Comparison of ENCODE assay signal across 8 cellular contexts in the genomic region with DNA sequence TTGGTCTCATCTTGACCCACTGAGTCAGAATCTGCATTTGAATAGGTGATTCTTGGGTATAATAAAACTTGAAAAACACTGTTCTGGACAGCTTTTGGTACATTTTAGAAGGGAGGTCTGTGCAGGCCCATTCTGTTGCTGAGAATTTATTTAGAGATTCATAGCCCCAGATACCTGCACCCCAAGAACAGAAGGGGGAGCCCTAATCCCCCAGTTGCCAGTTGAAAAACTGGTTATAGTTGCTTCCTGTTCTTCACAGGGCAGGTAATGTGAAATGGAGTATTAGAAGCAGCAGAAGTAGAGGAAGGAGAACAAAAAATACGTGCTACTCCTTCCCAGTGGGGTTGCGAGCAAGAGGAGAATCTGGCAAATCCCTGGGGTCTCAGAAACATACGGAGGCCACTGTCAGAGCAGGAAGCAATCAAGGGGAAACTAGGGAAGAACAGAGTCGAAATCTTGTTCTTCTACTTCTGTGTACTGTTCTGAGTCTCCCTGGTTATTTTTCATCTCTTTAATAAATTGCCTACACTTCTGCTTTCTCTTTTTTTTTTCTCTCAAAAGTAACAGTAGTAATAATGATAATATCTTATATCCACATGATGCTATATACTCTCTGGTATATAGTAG. TPM values are rescaled to one million over a fixed set of nuclear protein-coding genes. Genes with fewer than 3 reads are reported as not detected.
DNase-seq lines count a peak whose midpoint lies in the region; ATAC-seq, FAIRE-seq and TF ChIP-seq lines count a peak whose summit lies in the region.

No MANE protein-coding gene starts in this region.

- no peak overlapping the region for H3K27ac Mint-ChIP-seq in WTC11

- no peaks in the 10 kb centered on the region for H3K36me3 Mint-ChIP-seq in WTC11

- H3K36me3 ChIP-seq in small intestine (ENCODE audit: control insufficient read depth in 2 of 2, insufficient read depth in 2 of 2, low read length in 2 of 2) = no peaks in the 10 kb centered on the region

- no peaks in the 10 kb centered on the region for H3K9me3 Mint-ChIP-seq in WTC11

- H3K27me3 Mint-ChIP-seq in WTC11 (ENCODE audit: low read depth) = no peaks in the 10 kb centered on the region

- H3K4me1 ChIP-seq in small intestine (ENCODE audit: control insufficient read depth in 2 of 2, insufficient read depth in 1 of 2, low read depth in 1 of 2, low read length in 1 of 2) = no peaks in the 10 kb centered on the region

- FAIRE-seq in small intestine (lab: Jason Lieb, UNC) = no peak
- FAIRE-seq in D721Med (lab: Jason Lieb, UNC) = no peak

- no peaks in the 10 kb centered on the region for H3K9me3 ChIP-seq in small intestine (ENCODE audit: control insufficient read depth, low read depth)

- CTCF ChIA-PET in WTC11 (lab: Charles Lee) = interaction anchor here (0.7 kb wide), 1 partner anchor 83 kb away, joined by 3 read pairs; no protein-coding TSS in a partner anchor

- H3K4me3 Mint-ChIP-seq in WTC11 = no peak overlapping the region

- peak; percentile 2 to 44 for DNase-seq in NCI-H2081 (lab: John Stamatoyannopoulos, UW)
- DNase-seq in NCI-H2081 treated with DMSO at 0.1 percent for 48 hours (lab: John Stamatoyannopoulos, UW) = no peak
- peak; percentile 81 for DNase-seq in HT-29 (ENCODE audit: low spot score)
- peak; percentile 40 for DNase-seq in WTC11 (ENCODE audit: low spot score)
- DNase-seq in fibroblast of peridontal ligament (ENCODE audit: extremely low read depth) = peak; percentile 65
- peak; percentile 57 for DNase-seq in small intestine
- no peak for DNase-seq in D721Med (ENCODE audit: insufficient read length, low spot score)

- POLR2A ChIA-PET in WTC11 (lab: Charles Lee) = no interaction called here

- no peak overlapping the region for H3K4me3 ChIP-seq in small intestine (ENCODE audit: low read depth in 1 of 2, low read length in 2 of 2)

- peaks cover 2% of the 10 kb centered on the region for H3K4me1 Mint-ChIP-seq in WTC11

- WGBS in small intestine, 3 donors = 42 to 65% (median 58%) methylated on average over 4 of the region's 4 CpGs

- TF ChIP-seq CTCF in WTC11 (IDR thresholded peaks at IDR 0.05) (0 out of 2 replicates have a peak, but pooled peaks have one; percentile 16), D721Med (IDR thresholded peaks at IDR 0.05; ENCODE audit: insufficient read depth, missing control alignments) (no peak)

- ATAC-seq in GM21515 (IDR thresholded peaks at IDR 0.05; ENCODE audit: unreplicated experiment) (peak; percentile 91), WTC11 (peak; percentile 92)

- H3K27me3 ChIP-seq in small intestine (ENCODE audit: control insufficient read depth in 2 of 2, insufficient read depth in 2 of 2, low read length in 2 of 2) = no peaks in the 10 kb centered on the region

- H3K27ac ChIP-seq in small intestine (ENCODE audit: low read depth in 1 of 2, low read length in 1 of 2) = no peak overlapping the region

TF ChIP-seq in WTC11, 78 proteins besides CTCF, POLR2A, EP300 and RAD21:
- no peak for TF ChIP-seq OVOL2 (CRISPR knock-in tag; IDR thresholded peaks at IDR 0.05; ENCODE audit: borderline replicate concordance)
- no peak for TF ChIP-seq NFE2L1 (CRISPR knock-in tag; IDR thresholded peaks at IDR 0.05)
- TF ChIP-seq ZNF423 (CRISPR knock-in tag; IDR thresholded peaks at IDR 0.05) = no peak
- TF ChIP-seq MXD4 (CRISPR knock-in tag; IDR thresholded peaks at IDR 0.05; ENCODE audit: borderline replicate concordance) = no peak
- TF ChIP-seq GRHL2 (CRISPR knock-in tag; IDR thresholded peaks at IDR 0.05; ENCODE audit: insufficient replicate concordance, severe bottlenecking) = no peak
- no peak for TF ChIP-seq SP1 (CRISPR knock-in tag; conservative IDR thresholded peaks at IDR 0.05)
- no peak for TF ChIP-seq SMAD3 (CRISPR knock-in tag; IDR thresholded peaks at IDR 0.05; ENCODE audit: borderline replicate concordance)
- TF ChIP-seq, protein P1, sequence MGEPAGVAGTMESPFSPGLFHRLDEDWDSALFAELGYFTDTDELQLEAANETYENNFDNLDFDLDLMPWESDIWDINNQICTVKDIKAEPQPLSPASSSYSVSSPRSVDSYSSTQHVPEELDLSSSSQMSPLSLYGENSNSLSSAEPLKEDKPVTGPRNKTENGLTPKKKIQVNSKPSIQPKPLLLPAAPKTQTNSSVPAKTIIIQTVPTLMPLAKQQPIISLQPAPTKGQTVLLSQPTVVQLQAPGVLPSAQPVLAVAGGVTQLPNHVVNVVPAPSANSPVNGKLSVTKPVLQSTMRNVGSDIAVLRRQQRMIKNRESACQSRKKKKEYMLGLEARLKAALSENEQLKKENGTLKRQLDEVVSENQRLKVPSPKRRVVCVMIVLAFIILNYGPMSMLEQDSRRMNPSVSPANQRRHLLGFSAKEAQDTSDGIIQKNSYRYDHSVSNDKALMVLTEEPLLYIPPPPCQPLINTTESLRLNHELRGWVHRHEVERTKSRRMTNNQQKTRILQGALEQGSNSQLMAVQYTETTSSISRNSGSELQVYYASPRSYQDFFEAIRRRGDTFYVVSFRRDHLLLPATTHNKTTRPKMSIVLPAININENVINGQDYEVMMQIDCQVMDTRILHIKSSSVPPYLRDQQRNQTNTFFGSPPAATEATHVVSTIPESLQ (CRISPR knock-in tag; IDR thresholded peaks at IDR 0.05) = no peak
- no peak for TF ChIP-seq ETV6 (CRISPR knock-in tag; IDR thresholded peaks at IDR 0.05)
- TF ChIP-seq HMGA2 (CRISPR knock-in tag; IDR thresholded peaks at IDR 0.05) = no peak

RNA-seq across cellular contexts. Expression of a gene that starts 4.6 kb away (rescaled TPM):
- not detected in 2 replicates for total RNA-seq in HT-29 (2014; rRNA removed; shearing (Covaris generic))
- 0.05 to 0.07 TPM in 2 of 3 replicates, not detected in the other for total RNA-seq in WTC11 (2021)
- 1 to 10 TPM in 1 of 3 donors, under 1 TPM in 2; 0.37 to 4.7 (median 0.81) TPM for polyA plus RNA-seq in small intestine

RNA-seq across cellular contexts. Expression of a gene that starts 23.3 kb away (rescaled TPM):
- total RNA-seq in HT-29 (2014; rRNA removed; shearing (Covaris generic)) = 6.2 and 9.7 TPM in 2 replicates
- 24.4 to 31.0 TPM (median 30.2 TPM) in 3 replicates for total RNA-seq in WTC11 (2021)
- 10 to 100 TPM in 1 of 3 donors, 1 to 10 TPM in 2; 4.1 to 17.6 (median 6.9) TPM for polyA plus RNA-seq in small intestine

RNA-seq across cellular contexts. Expression of a gene that starts 49.3 kb away (rescaled TPM):
- total RNA-seq in HT-29 (2014; rRNA removed; shearing (Covaris generic)) = not detected in 2 replicates
- 0.07 to 0.14 TPM (median 0.11 TPM) in 3 replicates for total RNA-seq in WTC11 (2021)
- polyA plus RNA-seq in small intestine = 100 to 1,000 TPM in 2 of 3 donors, 10 to 100 TPM in 1; 90.2 to 302 (median 176) TPM

Comparison
In these comparisons a context has a peak if more than half of its experiments do, and no peak if none do; other contexts are left out.
1. DNase-seq: peak in NCI-H2081 (2 of 2), HT-29 (single experiment), WTC11 (single experiment), fibroblast of peridontal ligament (single experiment) and small intestine (single experiment); none in NCI-H2081 treated with DMSO at 0.1 percent for 48 hours (single experiment) and D721Med (single experiment).